Comparison of ENCODE assay signal across 12 cellular contexts in the genomic region with DNA sequence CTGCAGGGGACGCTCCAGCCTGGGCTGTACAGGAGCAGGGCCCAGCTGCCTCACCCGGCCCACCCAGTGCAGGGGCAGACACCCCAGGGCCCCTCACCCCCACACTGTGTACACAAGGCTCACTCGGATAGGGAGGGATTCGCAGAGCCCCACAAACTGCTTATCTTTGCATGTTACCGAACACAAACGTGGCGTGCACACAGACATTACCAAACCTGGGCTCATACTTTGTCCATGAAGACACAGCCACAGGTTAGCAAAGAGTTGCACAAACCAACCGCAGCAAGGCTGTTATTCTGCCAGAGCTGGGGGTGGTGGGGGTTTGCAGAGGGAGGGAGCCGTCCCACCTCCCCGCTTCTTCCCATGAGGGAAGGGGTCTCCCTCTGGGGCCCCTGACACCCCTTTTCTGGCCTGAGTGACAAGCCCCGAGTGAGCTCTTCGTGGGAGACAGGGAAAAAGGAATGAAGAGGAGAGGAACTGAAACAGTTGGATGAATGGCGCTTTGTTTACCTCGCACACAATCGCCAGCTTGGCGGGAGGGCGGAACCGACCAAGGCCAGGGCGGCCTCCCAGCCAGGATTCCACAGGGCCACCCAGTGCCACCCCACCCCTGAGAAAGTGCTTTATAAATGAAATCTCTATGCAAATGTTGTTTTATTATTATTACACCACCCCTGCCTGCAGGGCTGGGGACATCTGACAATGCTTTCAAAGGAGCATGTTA. TPM values are rescaled to one million over a fixed set of nuclear protein-coding genes. Genes with fewer than 3 reads are reported as not detected.
DNase-seq lines count a peak whose midpoint lies in the region; ATAC-seq and TF ChIP-seq lines count a peak whose summit lies in the region.
"Had no signal": no experiment of that assay in that cellular context is flagged by ENCODE, and none has a peak within 500 bp of the region (broad histone marks: within the 10 kb centered on the region; RNA-seq: fewer than 3 reads in every experiment).

No MANE protein-coding gene starts in this region.

- H3K36me3 ChIP-seq in breast epithelium (no peaks in the 10 kb centered on the region), mesodermal cell (ENCODE audit: control insufficient read depth, insufficient read depth, low read length) (no peaks in the 10 kb centered on the region), upper lobe of right lung (no peaks in the 10 kb centered on the region)
- H3K36me3 ChIP-seq: left ventricle myocardium inferior had no signal

- H3K4me3 ChIP-seq in breast epithelium (peak overlapping the region in 2 of 3 donors; percentile 6 to 29), choroid plexus epithelial cell (ENCODE audit: low read depth, low read length) (no peak overlapping the region), mesodermal cell (ENCODE audit: extremely low read depth, insufficient read depth, low read length, poor library complexity, severe bottlenecking) (no peak overlapping the region), upper lobe of right lung (no peak overlapping the region)
- H3K4me3 ChIP-seq: left ventricle myocardium inferior had no signal

- H3K9me3 ChIP-seq in breast epithelium: no peaks in the 10 kb centered on the region
- no peaks in the 10 kb centered on the region for H3K9me3 ChIP-seq in mesodermal cell (ENCODE audit: control insufficient read depth, low read length)
- no peaks in the 10 kb centered on the region for H3K9me3 ChIP-seq in upper lobe of right lung
- H3K9me3 ChIP-seq: left ventricle myocardium inferior had no signal

- H3K4me1 ChIP-seq in breast epithelium (peaks cover 0 to 4% of the 10 kb centered on the region in 2 donors), mesodermal cell (ENCODE audit: control insufficient read depth, insufficient read depth, low read length, poor library complexity, severe bottlenecking) (peaks cover 16% of the 10 kb centered on the region), upper lobe of right lung (no peaks in the 10 kb centered on the region)

- WGBS in mesodermal cell (ENCODE audit: insufficient coverage in 2 of 2), 2 experiments: 52 to 57% methylated on average over 5 to 16 of the region's 19 CpGs

- TF ChIP-seq POLR2A in breast epithelium (IDR thresholded peaks at IDR 0.05): no peak

- no peaks in the 10 kb centered on the region for H3K9me3 Mint-ChIP-seq in MCF 10A (ENCODE audit: unreplicated experiment)
- H3K9me3 Mint-ChIP-seq in activated T-cell treated with anti-CD3 and anti-CD28 coated beads, Interleukin-2, amount 50 U/mL, for 4 hours: no peaks in the 10 kb centered on the region
- no peaks in the 10 kb centered on the region for H3K9me3 Mint-ChIP-seq in activated T-cell treated with anti-CD3 and anti-CD28 coated beads, Interleukin-2, amount 50 U/mL, for 24 hours

- BruUV-seq in MCF 10A (replicated peaks; lab: Mats Ljungman, UMichigan): no TSS peak

- POLR2A ChIA-PET in MCF 10A (lab: Yijun Ruan, JAX): interaction anchor here (1.0 to 1.8 kb wide), 2 partner anchors 98 to 108 kb away, joined by 4 read pairs; no protein-coding TSS in a partner anchor

- H3K4me3 Mint-ChIP-seq in MCF 10A (ENCODE audit: unreplicated experiment): no peak overlapping the region
- H3K4me3 Mint-ChIP-seq in activated T-cell treated with anti-CD3 and anti-CD28 coated beads, Interleukin-2, amount 50 U/mL, for 4 hours: no peak overlapping the region
- H3K4me3 Mint-ChIP-seq in activated T-cell treated with anti-CD3 and anti-CD28 coated beads, Interleukin-2, amount 50 U/mL, for 24 hours: no peak overlapping the region

- intact Hi-C loops in breast epithelium (cut with DNase I; ENCODE audit: low total_unique reads) (no loop called here), MCF 10A (cut with micrococcal nuclease) (no loop called here), upper lobe of right lung (cut with DNase I) (no loop called here)

- TF ChIP-seq CTCF in breast epithelium (IDR thresholded peaks at IDR 0.05) (peak in 1 of 3 donors; percentile 9), MCF 10A (IDR thresholded peaks at IDR 0.05; ENCODE audit: unreplicated experiment) (no peak), choroid plexus epithelial cell (conservative IDR thresholded peaks at IDR 0.05; ENCODE audit: low read depth, low read length) (no peak), upper lobe of right lung (IDR thresholded peaks at IDR 0.05) (no peak)

- H3K27ac ChIP-seq in breast epithelium (peak overlapping the region; percentile 80 to 93), mesodermal cell (ENCODE audit: low read depth, low read length, severe bottlenecking) (peak overlapping the region; percentile 66), upper lobe of right lung (no peak overlapping the region)
- H3K27ac ChIP-seq: left ventricle myocardium inferior, VCaP had no signal

- H3K27me3 ChIP-seq in breast epithelium: no peaks in the 10 kb centered on the region
- H3K27me3 ChIP-seq in upper lobe of right lung: no peaks in the 10 kb centered on the region

- peak; percentile 40 for ATAC-seq in upper lobe of right lung
- ATAC-seq in activated T-cell treated with anti-CD3 and anti-CD28 coated beads, Interleukin-2, amount 50 U/mL, for 4 hours: no peak

- DNase-seq in breast epithelium (ENCODE audit: low spot score in 2 of 2) (peak; percentile 77 to 91), MCF 10A (ENCODE audit: unreplicated experiment) (no peak), choroid plexus epithelial cell (ENCODE audit: low read depth) (peak; percentile 52), upper lobe of right lung (no peak), GF-D8 (lab: John Stamatoyannopoulos, UW) (no peak)
- DNase-seq in activated T-cell treated with anti-CD3 and anti-CD28 coated beads, Interleukin-2, amount 50 U/mL, for 4 hours: no peak
- no peak for DNase-seq in activated T-cell treated with anti-CD3 and anti-CD28 coated beads, Interleukin-2, amount 50 U/mL, for 24 hours
- DNase-seq: central memory CD4-positive, alpha-beta T cell; left ventricle myocardium inferior; NCI-H187 treated with DMSO at 0.1 percent for 48 hours had no signal

- no peaks in the 10 kb centered on the region for H3K27me3 Mint-ChIP-seq in MCF 10A (ENCODE audit: insufficient read depth, unreplicated experiment)
- no peaks in the 10 kb centered on the region for H3K27me3 Mint-ChIP-seq in activated T-cell treated with anti-CD3 and anti-CD28 coated beads, Interleukin-2, amount 50 U/mL, for 4 hours (ENCODE audit: low read depth)
- no peaks in the 10 kb centered on the region for H3K27me3 Mint-ChIP-seq in activated T-cell treated with anti-CD3 and anti-CD28 coated beads, Interleukin-2, amount 50 U/mL, for 24 hours

- no peak overlapping the region for H3K27ac Mint-ChIP-seq in MCF 10A (ENCODE audit: low read depth, unreplicated experiment)
- no peak overlapping the region for H3K27ac Mint-ChIP-seq in activated T-cell treated with anti-CD3 and anti-CD28 coated beads, Interleukin-2, amount 50 U/mL, for 24 hours

- CTCF ChIA-PET in MCF 10A (lab: Yijun Ruan, JAX): interaction anchor here (0.7 to 4.5 kb wide), 3 partner anchors 45 to 109 kb away, joined by 3 to 22 read pairs (median 5); no protein-coding TSS in a partner anchor

- no peaks in the 10 kb centered on the region for H3K4me1 Mint-ChIP-seq in MCF 10A (ENCODE audit: insufficient read depth, unreplicated experiment)
- H3K4me1 Mint-ChIP-seq in activated T-cell treated with anti-CD3 and anti-CD28 coated beads, Interleukin-2, amount 50 U/mL, for 4 hours (ENCODE audit: low read depth): no peaks in the 10 kb centered on the region
- no peaks in the 10 kb centered on the region for H3K4me1 Mint-ChIP-seq in activated T-cell treated with anti-CD3 and anti-CD28 coated beads, Interleukin-2, amount 50 U/mL, for 24 hours (ENCODE audit: low read depth)

- H3K36me3 Mint-ChIP-seq in MCF 10A (ENCODE audit: insufficient read depth, unreplicated experiment): no peaks in the 10 kb centered on the region
- no peaks in the 10 kb centered on the region for H3K36me3 Mint-ChIP-seq in activated T-cell treated with anti-CD3 and anti-CD28 coated beads, Interleukin-2, amount 50 U/mL, for 4 hours (ENCODE audit: insufficient read depth)
- H3K36me3 Mint-ChIP-seq in activated T-cell treated with anti-CD3 and anti-CD28 coated beads, Interleukin-2, amount 50 U/mL, for 24 hours (ENCODE audit: low read depth): no peaks in the 10 kb centered on the region

RNA-seq across cellular contexts. Expression of a gene that starts 0.4 kb away (rescaled TPM):
- total RNA-seq in breast epithelium (under 1 TPM in 1 of 3 donors, not detected in 2; 0.29 TPM), MCF 10A (2022) (not detected in 2 replicates), upper lobe of right lung (not detected)
- polyA plus RNA-seq in mesodermal cell (2013, experiment 1 of 2): not detected
- not detected for polyA plus RNA-seq in mesodermal cell (2013, experiment 2 of 2)
- not detected for total RNA-seq in activated T-cell treated with anti-CD3 and anti-CD28 coated beads, Interleukin-2, amount 50 U/mL, for 4 hours
- total RNA-seq: left ventricle myocardium inferior had no signal

RNA-seq across cellular contexts. Expression of a gene that starts 49.7 kb away (rescaled TPM):
- total RNA-seq in breast epithelium: 100 to 1,000 TPM in 2 of 3 donors, 10 to 100 TPM in 1; 71.0 to 141 (median 112) TPM
- 11.0 and 12.2 TPM in 2 replicates for total RNA-seq in MCF 10A (2022)
- polyA plus RNA-seq in mesodermal cell (2013, experiment 1 of 2): 41.4 TPM
- 35.7 TPM for polyA plus RNA-seq in mesodermal cell (2013, experiment 2 of 2)
- total RNA-seq in upper lobe of right lung: 59.0 TPM
- 1 to 10 TPM in 1 of 3 donors, under 1 TPM in 2; 0.24 to 1.1 (median 0.30) TPM for total RNA-seq in activated T-cell treated with anti-CD3 and anti-CD28 coated beads, Interleukin-2, amount 50 U/mL, for 4 hours

Comparison
In these comparisons a context has a peak if more than half of its experiments do, and no peak if none do; other contexts are left out.
1. DNase-seq: peak in breast epithelium (2 of 2) and choroid plexus epithelial cell (single experiment); none in MCF 10A (single experiment), upper lobe of right lung (single experiment), activated T-cell treated with anti-CD3 and anti-CD28 coated beads, Interleukin-2, amount 50 U/mL, for 4 hours (single experiment), activated T-cell treated with anti-CD3 and anti-CD28 coated beads, Interleukin-2, amount 50 U/mL, for 24 hours (single experiment) and GF-D8 (single experiment).
2. H3K4me3 ChIP-seq: peak in breast epithelium (2 of 3); none in choroid plexus epithelial cell (single experiment), mesodermal cell (single experiment) and upper lobe of right lung (single experiment).